Comparison of ENCODE assay signal across 9 cellular contexts in genomic region chr21:34885636-34886553, GRCh38.
DNase-seq lines count a peak whose midpoint lies in the region; ATAC-seq and TF ChIP-seq lines count a peak whose summit lies in the region.
"Had no signal": no experiment of that assay in that cellular context is flagged by ENCODE, and none has a peak within 500 bp of the region (broad histone marks: within the 10 kb centered on the region; RNA-seq: fewer than 3 reads in every experiment).

No MANE protein-coding gene starts in this region.

- no peaks in the 10 kb centered on the region; the same call in 1 of the 2 replicates for H3K79me2 ChIP-seq in OCI-LY7 (ENCODE audit: insufficient read depth, low read depth, low read length)

- H3K36me3 ChIP-seq in GM06990 (ENCODE audit: control insufficient read depth, insufficient read depth, low read length): no peaks in the 10 kb centered on the region; the same call in 1 of the 2 replicates
- H3K36me3 ChIP-seq in OCI-LY7 (ENCODE audit: insufficient read depth, low read length): peaks cover 15% of the 10 kb centered on the region; the same call in 1 of the 2 replicates

- H3K4me2 ChIP-seq in OCI-LY7 (ENCODE audit: low read length): peak overlapping the region; percentile 30; the same call in 1 of the 2 replicates

- no peaks in the 10 kb centered on the region for H3K9me3 ChIP-seq in OCI-LY7 (ENCODE audit: low read length)

- peaks cover 29% of the 10 kb centered on the region; the same call in 1 of the 2 replicates for H4K20me1 ChIP-seq in OCI-LY7 (ENCODE audit: insufficient read depth, low read length)

- H3K4me1 ChIP-seq in OCI-LY7 (ENCODE audit: insufficient read depth, low read length, poor library complexity, severe bottlenecking): peaks cover 38% of the 10 kb centered on the region

- no TSS peak for BruUV-seq in OCI-LY7 (replicated peaks; lab: Mats Ljungman, UMichigan)

- peak overlapping the region; percentile 72 for H3K4me3 ChIP-seq in GM06990 (replicated peaks; ENCODE audit: low read depth, low read length)
- no peak overlapping the region for H3K4me3 ChIP-seq in OCI-LY7 (ENCODE audit: low read depth, low read length, poor library complexity, severe bottlenecking)
- peak overlapping the region; percentile 94 for H3K4me3 ChIP-seq in choroid plexus epithelial cell (ENCODE audit: low read depth, low read length)
- H3K4me3 ChIP-seq: SK-N-MC had no signal

- no peaks in the 10 kb centered on the region for H3K9me2 ChIP-seq in OCI-LY7 (ENCODE audit: insufficient read depth, low read length)

- DNase-seq in GM06990 (ENCODE audit: extremely low read depth, insufficient read length) (no peak), OCI-LY7 (ENCODE audit: low spot score) (no peak), choroid plexus epithelial cell (ENCODE audit: low read depth) (no peak), myocyte (ENCODE audit: low read depth) (peak; percentile 45), ureter (ENCODE audit: low spot score) (no peak), UCSD-AML1 (lab: John Stamatoyannopoulos, UW; ENCODE audit: unreplicated experiment) (no peak)
- DNase-seq in stimulated activated naive CD4-positive, alpha-beta T cell treated with Interleukin-2 at 50 U/mL for 16 hours (lab: John Stamatoyannopoulos, UW): no peak

- H3K27me3 ChIP-seq in GM06990 (replicated peaks; ENCODE audit: control insufficient read depth, insufficient read depth, low read length): no peaks in the 10 kb centered on the region

- TF ChIP-seq CTCF in GM06990 (IDR thresholded peaks at IDR 0.05; ENCODE audit: insufficient read depth, low read length, poor library complexity, severe bottlenecking): no peak
- no peak for TF ChIP-seq CTCF in OCI-LY7 (conservative IDR thresholded peaks at IDR 0.05; ENCODE audit: low read length)
- TF ChIP-seq CTCF in choroid plexus epithelial cell (conservative IDR thresholded peaks at IDR 0.05; ENCODE audit: low read depth, low read length): peak; percentile 22

- POLR2A ChIA-PET in OCI-LY7 (lab: Charles Lee): interaction anchor here (0.6 kb wide), 1 partner anchor 318 kb away, joined by 4 read pairs; no protein-coding TSS in a partner anchor

- CTCF ChIA-PET in OCI-LY7 (lab: Charles Lee; ENCODE audit: unreplicated experiment): no interaction called here

- no peak for ATAC-seq in HG03432 (IDR thresholded peaks at IDR 0.05; ENCODE audit: unreplicated experiment)

- no peak overlapping the region for H2AFZ ChIP-seq in OCI-LY7 (ENCODE audit: low read length)

- intact Hi-C loops in OCI-LY7 (cut with micrococcal nuclease; ENCODE audit: unreplicated experiment): loop anchor here (5.0 kb wide), 1 partner anchor 139 kb away; no protein-coding TSS in a partner anchor

- H3K27ac ChIP-seq in OCI-LY7 (ENCODE audit: low read depth, low read length, poor library complexity, severe bottlenecking): no peak overlapping the region
- H3K27ac ChIP-seq: SK-N-MC had no signal
